In the genomic region with DNA sequence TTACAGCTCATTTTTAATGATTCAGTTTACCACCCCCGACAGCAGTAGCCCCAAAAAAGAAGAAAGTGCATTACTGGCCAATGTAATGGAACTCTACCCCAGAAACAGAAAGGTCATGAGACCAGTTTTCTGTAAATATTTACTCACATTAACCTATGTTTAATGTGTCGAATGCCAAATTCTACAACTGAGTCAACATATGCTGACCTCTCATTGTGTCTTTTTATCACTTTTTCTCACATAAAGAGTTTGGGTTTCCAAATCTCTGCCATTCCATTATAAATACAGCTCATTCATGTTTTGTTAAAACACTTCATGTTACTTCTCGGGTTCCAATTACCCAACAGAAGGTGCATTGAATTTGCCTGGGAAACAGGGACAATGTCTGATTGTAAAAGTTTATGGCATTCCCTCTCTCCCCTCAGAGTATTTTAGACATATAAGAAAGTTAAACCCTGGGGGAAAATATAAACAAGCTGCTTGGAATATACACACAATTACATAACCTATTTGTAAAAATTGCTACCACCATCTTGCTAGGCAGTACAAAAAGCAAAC, we compare ENCODE assay signal across 20 cellular contexts.
DNase-seq lines count a peak whose midpoint lies in the region; ATAC-seq, FAIRE-seq and TF ChIP-seq lines count a peak whose summit lies in the region.
"Had no signal": no experiment of that assay in that cellular context is flagged by ENCODE, and none has a peak within 500 bp of the region (broad histone marks: within the 10 kb centered on the region; RNA-seq: fewer than 3 reads in every experiment).

No MANE protein-coding gene starts in this region.

- CTCF ChIA-PET in A549 (lab: Yijun Ruan, JAX) (interaction anchor here (1.0 to 1.2 kb wide), 2 partner anchors 16 to 18 kb away, joined by 3 read pairs; no protein-coding TSS in a partner anchor), HepG2 (lab: Yijun Ruan, JAX; ENCODE audit: low intra/inter-chr PET ratio, low total read pairs) (no interaction called here)

- FAIRE-seq in A549 (lab: Jason Lieb, UNC): no peak
- no peak for FAIRE-seq in HepG2 (lab: Jason Lieb, UNC)
- FAIRE-seq: H1 had no signal

- H3K36me3 ChIP-seq in HepG2 (replicated peaks in 1 of 2; ENCODE audit: control insufficient read depth in 1 of 2, insufficient read depth in 2 of 2, low read length in 2 of 2): no peaks in the 10 kb centered on the region
- H3K36me3 ChIP-seq: SJCRH30 had no signal

- POLR2A ChIA-PET in A549 (lab: Yijun Ruan, JAX): no interaction called here
- POLR2A ChIA-PET in HepG2 (lab: Yijun Ruan, JAX): no interaction called here

- in situ Hi-C loops in HepG2 (cut with HindIII; ENCODE audit: extremely low pct_ligation_motif_present, low pct_unique_long_range_greater_than_20kb): no loop called here

- DNase-seq in A549 (ENCODE audit: low read depth in 1 of 2, low spot score in 1 of 2) (no peak), COLO829 (ENCODE audit: low spot score) (peak; percentile 66), NCI-H748 (lab: John Stamatoyannopoulos, UW; ENCODE audit: unreplicated experiment) (peak; percentile 70), HepG2 (ENCODE audit: low spot score) (no peak), NCI-H1092 treated with DMSO at 0.1 percent for 48 hours (lab: John Stamatoyannopoulos, UW) (no peak), caudate nucleus (lab: John Stamatoyannopoulos, UW) (no peak)
- DNase-seq: COR-L47; DMS79; MV-4-11; NCI-H1436 treated with DMSO at 0.1 percent for 48 hours; NCI-H2081 treated with DMSO at 0.1 percent for 48 hours; NCI-H446 treated with DMSO at 0.1 percent for 48 hours; NK-92 treated with Interleukin-12 subunit alpha and Interleukin-12 subunit beta, amount 100 ng/mL, for 24 hours; OCI-M1; SJCRH30; SW 1271; T-helper 9 cell had no signal

- H3K9ac ChIP-seq in HepG2 (ENCODE audit: insufficient read depth, low read depth, low read length): no peak overlapping the region

- H3K4me3 ChIP-seq in A549: no peak overlapping the region
- no peak overlapping the region for H3K4me3 ChIP-seq in HepG2 (replicated peaks in 1 of 3; ENCODE audit: insufficient read depth in 1 of 3, low read depth in 2 of 3, low read length in 3 of 3)
- H3K4me3 ChIP-seq: SJCRH30 had no signal

- H3K9me3 ChIP-seq in A549: no peaks in the 10 kb centered on the region
- H3K9me3 ChIP-seq in HepG2 (ENCODE audit: low read length): no peaks in the 10 kb centered on the region
- H3K9me3 ChIP-seq: SJCRH30 had no signal

- 31% methylated on average over 3 of the region's 3 CpGs for WGBS in A549 (ENCODE audit: missing lambda C conversion rate)
- WGBS in HepG2 (ENCODE audit: low lambda C conversion rate): 5% methylated on average over 3 of the region's 3 CpGs

- no peak overlapping the region for H2AFZ ChIP-seq in HepG2 (ENCODE audit: low read length)

- TF ChIP-seq RAD21 in A549 (conservative IDR thresholded peaks at IDR 0.05 in 1 of 2, IDR thresholded peaks at IDR 0.05 in 1 of 2) (no peak), HepG2 (CRISPR knock-in tag; IDR thresholded peaks at IDR 0.05) (no peak)

- peaks cover 50% of the 10 kb centered on the region for H3K4me1 ChIP-seq in A549
- peaks cover 16% of the 10 kb centered on the region for H3K4me1 ChIP-seq in HepG2 (ENCODE audit: insufficient read depth, low read length)

- TF ChIP-seq POLR2A in A549 (IDR thresholded peaks at IDR 0.05; ENCODE audit: low read length): no peak
- TF ChIP-seq POLR2A in HepG2 (IDR thresholded peaks at IDR 0.05; ENCODE audit: insufficient read depth in 1 of 2, low read depth in 2 of 2, low read length in 2 of 2): no peak

- TF ChIP-seq CTCF in A549 (IDR thresholded peaks at IDR 0.05) (no peak), HepG2 (CRISPR knock-in tag; IDR thresholded peaks at IDR 0.05) (no peak)

- H4K20me1 ChIP-seq in HepG2 (ENCODE audit: insufficient read depth, low read length): no peaks in the 10 kb centered on the region

- H3K4me2 ChIP-seq in A549 (peak overlapping the region; percentile 38), HepG2 (ENCODE audit: low read depth, low read length) (no peak overlapping the region)

- TF ChIP-seq EP300 in A549 (IDR thresholded peaks at IDR 0.05) (no peak), HepG2 (IDR thresholded peaks at IDR 0.05; ENCODE audit: low read depth in 2 of 2, low read length in 2 of 2) (peak in 1 of 2 experiments; percentile 20; a peak in 1 of 4 replicates), HepG2 (CRISPR knock-in tag; IDR thresholded peaks at IDR 0.05; ENCODE audit: borderline replicate concordance) (no peak)

- H3K27ac ChIP-seq in A549: peak overlapping the region; percentile 38 to 66; a peak in 5 of 6 replicates
- H3K27ac ChIP-seq in HepG2 (ENCODE audit: extremely low read length, insufficient read depth, low read length): no peak overlapping the region
- H3K27ac ChIP-seq in caudate nucleus (ENCODE audit: low read depth, low read length): no peak overlapping the region
- H3K27ac ChIP-seq: RWPE1, SJCRH30 had no signal

- H3K79me2 ChIP-seq in HepG2 (ENCODE audit: insufficient read depth, low read length): no peaks in the 10 kb centered on the region

- no TSS peak for BruUV-seq in HepG2 (replicated peaks; lab: Mats Ljungman, UMichigan)

- intact Hi-C loops in HepG2 (cut with micrococcal nuclease; ENCODE audit: unreplicated experiment): no loop called here

- ATAC-seq in A549 (no peak), HepG2 (no peak), GM18909 (IDR thresholded peaks at IDR 0.05; ENCODE audit: poor library complexity, unreplicated experiment) (no peak)

- no peaks in the 10 kb centered on the region for H3K27me3 ChIP-seq in HepG2 (ENCODE audit: control insufficient read depth in 1 of 2, insufficient read depth in 2 of 2, low read length in 2 of 2)
- H3K27me3 ChIP-seq: SJCRH30 had no signal

TF ChIP-seq in A549, 52 proteins besides CTCF, POLR2A, EP300 and RAD21:
- TF ChIP-seq RCOR1 (IDR thresholded peaks at IDR 0.05; ENCODE audit: low read depth, low read length) (no peak), EHF (CRISPR knock-in tag; IDR thresholded peaks at IDR 0.05) (0 out of 2 replicates have a peak, but pooled peaks have one; percentile 27), GATA3 (IDR thresholded peaks at IDR 0.05; ENCODE audit: borderline replicate concordance) (peak; percentile 27; the same call in 1 of the 2 replicates)
- TF ChIP-seq, protein P1, sequence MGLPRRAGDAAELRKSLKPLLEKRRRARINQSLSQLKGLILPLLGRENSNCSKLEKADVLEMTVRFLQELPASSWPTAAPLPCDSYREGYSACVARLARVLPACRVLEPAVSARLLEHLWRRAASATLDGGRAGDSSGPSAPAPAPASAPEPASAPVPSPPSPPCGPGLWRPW (IDR thresholded peaks at IDR 0.05): no peak

TF ChIP-seq in HepG2, 621 proteins besides CTCF, POLR2A, EP300 and RAD21 (continues in another document):
- TF ChIP-seq FIP1L1 (IDR thresholded peaks at IDR 0.05; ENCODE audit: borderline replicate concordance, insufficient read depth, low read depth, low read length) (no peak), HMG20A (CRISPR knock-in tag; IDR thresholded peaks at IDR 0.05; ENCODE audit: borderline replicate concordance) (peak; percentile 11; the same call in 1 of the 2 replicates), HHEX (CRISPR knock-in tag; IDR thresholded peaks at IDR 0.05) (no peak), ZNF484 (CRISPR knock-in tag; IDR thresholded peaks at IDR 0.05; ENCODE audit: borderline replicate concordance, low read depth) (no peak), KDM2A (CRISPR knock-in tag; IDR thresholded peaks at IDR 0.05; ENCODE audit: borderline replicate concordance, low read depth) (no peak), HNF4A (CRISPR knock-in tag; IDR thresholded peaks at IDR 0.05) (no peak), ZNF563 (CRISPR knock-in tag; IDR thresholded peaks at IDR 0.05) (no peak), SOX13 (IDR thresholded peaks at IDR 0.05) (no peak), SOX13 (CRISPR knock-in tag; conservative IDR thresholded peaks at IDR 0.05 in 1 of 2, IDR thresholded peaks at IDR 0.05 in 1 of 2) (peak in 1 of 2 experiments; percentile 17; a peak in 1 of 4 replicates), ERF (CRISPR knock-in tag; IDR thresholded peaks at IDR 0.05) (no peak), TBP (CRISPR knock-in tag; IDR thresholded peaks at IDR 0.05) (no peak)
- TF ChIP-seq, protein P2, sequence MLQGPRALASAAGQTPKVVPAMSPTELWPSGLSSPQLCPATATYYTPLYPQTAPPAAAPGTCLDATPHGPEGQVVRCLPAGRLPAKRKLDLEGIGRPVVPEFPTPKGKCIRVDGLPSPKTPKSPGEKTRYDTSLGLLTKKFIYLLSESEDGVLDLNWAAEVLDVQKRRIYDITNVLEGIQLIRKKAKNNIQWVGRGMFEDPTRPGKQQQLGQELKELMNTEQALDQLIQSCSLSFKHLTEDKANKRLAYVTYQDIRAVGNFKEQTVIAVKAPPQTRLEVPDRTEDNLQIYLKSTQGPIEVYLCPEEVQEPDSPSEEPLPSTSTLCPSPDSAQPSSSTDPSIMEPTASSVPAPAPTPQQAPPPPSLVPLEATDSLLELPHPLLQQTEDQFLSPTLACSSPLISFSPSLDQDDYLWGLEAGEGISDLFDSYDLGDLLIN (CRISPR knock-in tag; IDR thresholded peaks at IDR 0.05; ENCODE audit: borderline replicate concordance): no peak

Comparison
In these comparisons a context has a peak if more than half of its experiments do, and no peak if none do; other contexts are left out.
1. DNase-seq: peak in COLO829 (single experiment) and NCI-H748 (single experiment); none in A549 (0 of 2), HepG2 (single experiment), NCI-H1092 treated with DMSO at 0.1 percent for 48 hours (single experiment) and caudate nucleus (0 of 61).
2. H3K27ac ChIP-seq: peak in A549 (2 of 2); none in HepG2 (single experiment) and caudate nucleus (single experiment).